ENCODE assay signal across 21 cellular contexts in the genomic region with DNA sequence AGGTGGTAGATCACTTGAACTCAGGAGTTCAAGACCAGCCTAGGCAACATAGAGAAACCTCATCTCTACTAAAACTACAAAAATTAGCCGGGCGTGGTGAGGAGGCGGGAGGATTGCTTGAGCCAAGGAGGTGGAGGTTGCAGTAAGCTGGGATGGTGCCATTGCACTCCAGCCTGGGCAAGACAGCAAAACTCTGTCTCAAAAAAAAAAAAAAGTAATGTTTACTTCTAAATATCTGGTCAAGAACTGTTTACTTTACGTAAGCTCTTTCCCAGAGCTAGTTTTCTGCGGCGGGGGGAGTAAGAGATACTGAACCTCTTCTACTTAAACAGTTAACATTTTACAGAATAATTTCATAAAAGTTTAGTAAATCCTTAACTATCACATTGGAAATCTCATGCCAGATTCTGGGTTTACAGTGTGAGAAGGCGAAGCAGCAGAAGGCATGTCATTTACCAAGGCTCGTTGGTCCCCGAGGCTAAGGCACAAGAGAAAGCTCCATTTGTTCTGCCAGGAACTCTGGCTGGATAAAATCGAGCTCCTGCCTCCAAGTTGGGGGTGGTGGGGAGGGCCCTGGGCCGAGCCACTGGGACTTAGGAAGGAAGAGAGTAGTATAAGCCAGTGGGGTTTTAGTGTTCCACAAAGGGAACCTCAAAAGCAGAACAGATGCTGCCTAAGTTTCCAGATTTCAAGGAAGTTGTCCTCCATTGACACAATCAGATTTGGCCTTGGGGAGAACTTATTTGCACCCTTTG. TPM values are rescaled to one million over a fixed set of nuclear protein-coding genes. Genes with fewer than 3 reads are reported as not detected.
DNase-seq lines count a peak whose midpoint lies in the region; ATAC-seq and TF ChIP-seq lines count a peak whose summit lies in the region.
"Had no signal": no experiment of that assay in that cellular context is flagged by ENCODE, and none has a peak within 500 bp of the region (broad histone marks: within the 10 kb centered on the region; RNA-seq: fewer than 3 reads in every experiment).

No MANE protein-coding gene starts in this region.

- H3K27ac Mint-ChIP-seq in central memory CD8-positive, alpha-beta T cell (ENCODE audit: low read depth) = peak overlapping the region; percentile 32
- H3K27ac Mint-ChIP-seq in activated CD4-positive, alpha-beta memory T cell treated with anti-CD3 and anti-CD28 coated beads for 36 hours = no peak overlapping the region
- H3K27ac Mint-ChIP-seq: CD4-positive, alpha-beta T cell; T-helper 17 cell had no signal

- no peaks in the 10 kb centered on the region for H3K36me3 ChIP-seq in hepatocyte (replicated peaks; ENCODE audit: insufficient read depth, low read depth)

- peak overlapping the region; percentile 72 for H3K27ac ChIP-seq in hepatocyte
- H3K27ac ChIP-seq: tibial artery had no signal

- POLR2A ChIA-PET in activated CD4-positive, alpha-beta memory T cell treated with anti-CD3 and anti-CD28 coated beads for 36 hours (lab: Charles Lee) = interaction anchor here (0.6 kb wide), 1 partner anchor 13 kb away, joined by 3 read pairs; no protein-coding TSS in a partner anchor

- intact Hi-C loops in activated CD4-positive, alpha-beta memory T cell treated with anti-CD3 and anti-CD28 coated beads for 36 hours (cut with micrococcal nuclease) = no loop called here

- H3K79me2 ChIP-seq in hepatocyte = no peaks in the 10 kb centered on the region

- CTCF ChIA-PET in activated CD4-positive, alpha-beta memory T cell treated with anti-CD3 and anti-CD28 coated beads for 36 hours (lab: Charles Lee) = no interaction called here

- no peaks in the 10 kb centered on the region for H3K9me3 ChIP-seq in hepatocyte (ENCODE audit: low read depth)
- H3K9me3 ChIP-seq: spleen, tibial artery had no signal

- H3K27me3 ChIP-seq in hepatocyte = no peaks in the 10 kb centered on the region
- H3K27me3 ChIP-seq: spleen, tibial artery had no signal

- peak; percentile 73 for DNase-seq in CD1c-positive myeloid dendritic cell (ENCODE audit: extremely low spot score)
- no peak for DNase-seq in central memory CD8-positive, alpha-beta T cell (ENCODE audit: low spot score in 2 of 2)
- peak; percentile 19 for DNase-seq in hepatocyte (ENCODE audit: low spot score)
- DNase-seq in pons (ENCODE audit: low spot score) = peak; percentile 41
- no peak for DNase-seq in activated CD4-positive, alpha-beta memory T cell treated with anti-CD3 and anti-CD28 coated beads for 36 hours
- no peak for DNase-seq in activated CD8-positive, alpha-beta memory T cell treated with anti-CD3 and anti-CD28 coated beads, Interleukin-2, amount 50 U/mL, for 4 hours
- DNase-seq in NOMO-1 (lab: John Stamatoyannopoulos, UW; ENCODE audit: unreplicated experiment in 2 of 2) = no peak
- DNase-seq: ACHN; activated CD4-positive, CD25-positive, alpha-beta regulatory T cell; activated CD8-positive, alpha-beta memory T cell treated with anti-CD3 and anti-CD28 coated beads for 24 hours; CD4-positive, alpha-beta T cell; DMS79; effector memory CD4-positive, alpha-beta T cell; kidney glomerular epithelial cell; NCI-H1105; NCI-H524 treated with DMSO at 0.1 percent for 48 hours; SIG-M5; spleen; T-helper 17 cell; tibial artery had no signal

- no peak for TF ChIP-seq CTCF in hepatocyte (IDR thresholded peaks at IDR 0.05; ENCODE audit: poor library complexity)

- no peaks in the 10 kb centered on the region for H3K4me1 Mint-ChIP-seq in central memory CD8-positive, alpha-beta T cell
- H3K4me1 Mint-ChIP-seq in activated CD4-positive, alpha-beta memory T cell treated with anti-CD3 and anti-CD28 coated beads for 36 hours (ENCODE audit: low read depth) = peaks cover 4% of the 10 kb centered on the region
- H3K4me1 Mint-ChIP-seq: T-helper 17 cell had no signal

- no peaks in the 10 kb centered on the region for H3K27me3 Mint-ChIP-seq in central memory CD8-positive, alpha-beta T cell
- H3K27me3 Mint-ChIP-seq in activated CD4-positive, alpha-beta memory T cell treated with anti-CD3 and anti-CD28 coated beads for 36 hours = no peaks in the 10 kb centered on the region
- H3K27me3 Mint-ChIP-seq: CD4-positive, alpha-beta T cell; T-helper 17 cell had no signal

- ATAC-seq in central memory CD8-positive, alpha-beta T cell (replicated peaks; ENCODE audit: extremely low read depth, poor library complexity, severe bottlenecking) = no peak
- no peak for ATAC-seq in GM21390 (IDR thresholded peaks at IDR 0.05; ENCODE audit: unreplicated experiment)
- ATAC-seq: T-helper 17 cell had no signal

- no peak overlapping the region for H3K4me3 Mint-ChIP-seq in central memory CD8-positive, alpha-beta T cell
- no peak overlapping the region for H3K4me3 Mint-ChIP-seq in activated CD4-positive, alpha-beta memory T cell treated with anti-CD3 and anti-CD28 coated beads for 36 hours
- H3K4me3 Mint-ChIP-seq: CD4-positive, alpha-beta T cell; T-helper 17 cell had no signal

- peaks cover 11% of the 10 kb centered on the region for H3K4me1 ChIP-seq in hepatocyte (ENCODE audit: insufficient read depth)
- H3K4me1 ChIP-seq: tibial artery had no signal

- 60% methylated on average over 11 of the region's 11 CpGs for WGBS in hepatocyte (ENCODE audit: low lambda C conversion rate, missing lambda C conversion rate)

- no peaks in the 10 kb centered on the region for H4K20me1 ChIP-seq in hepatocyte (ENCODE audit: insufficient read depth, poor library complexity, severe bottlenecking)

- no peaks in the 10 kb centered on the region for H3K9me2 ChIP-seq in hepatocyte (replicated peaks; ENCODE audit: insufficient read depth)

- peak overlapping the region; percentile 49 for H3K4me2 ChIP-seq in hepatocyte

- H3K9me3 Mint-ChIP-seq in central memory CD8-positive, alpha-beta T cell = no peaks in the 10 kb centered on the region
- H3K9me3 Mint-ChIP-seq in activated CD4-positive, alpha-beta memory T cell treated with anti-CD3 and anti-CD28 coated beads for 36 hours = no peaks in the 10 kb centered on the region
- H3K9me3 Mint-ChIP-seq: CD4-positive, alpha-beta T cell had no signal

- H3K36me3 Mint-ChIP-seq in central memory CD8-positive, alpha-beta T cell (ENCODE audit: insufficient read depth) = peaks cover 31% of the 10 kb centered on the region
- peaks cover 13% of the 10 kb centered on the region for H3K36me3 Mint-ChIP-seq in activated CD4-positive, alpha-beta memory T cell treated with anti-CD3 and anti-CD28 coated beads for 36 hours

- H3K4me3 ChIP-seq in hepatocyte = no peak overlapping the region
- H3K4me3 ChIP-seq: spleen, tibial artery had no signal

- no peak overlapping the region for H2AFZ ChIP-seq in hepatocyte

RNA-seq across cellular contexts. Expression of a gene that starts 41.6 kb away (rescaled TPM):
- 46.6 and 48.0 TPM in 2 replicates for total RNA-seq in hepatocyte
- polyA plus RNA-seq in hepatocyte = 9.7 and 10.9 TPM in 2 replicates
- 10 to 100 TPM; 21.9 to 22.1 TPM for total RNA-seq in activated CD4-positive, alpha-beta memory T cell treated with anti-CD3 and anti-CD28 coated beads for 36 hours

Comparison
In these comparisons a context has a peak if more than half of its experiments do, and no peak if none do; other contexts are left out.
1. DNase-seq: peak in CD1c-positive myeloid dendritic cell (single experiment), hepatocyte (single experiment) and pons (single experiment); none in central memory CD8-positive, alpha-beta T cell (0 of 2), activated CD4-positive, alpha-beta memory T cell treated with anti-CD3 and anti-CD28 coated beads for 36 hours (single experiment), activated CD8-positive, alpha-beta memory T cell treated with anti-CD3 and anti-CD28 coated beads, Interleukin-2, amount 50 U/mL, for 4 hours (single experiment) and NOMO-1 (0 of 2).